In the genomic region with DNA sequence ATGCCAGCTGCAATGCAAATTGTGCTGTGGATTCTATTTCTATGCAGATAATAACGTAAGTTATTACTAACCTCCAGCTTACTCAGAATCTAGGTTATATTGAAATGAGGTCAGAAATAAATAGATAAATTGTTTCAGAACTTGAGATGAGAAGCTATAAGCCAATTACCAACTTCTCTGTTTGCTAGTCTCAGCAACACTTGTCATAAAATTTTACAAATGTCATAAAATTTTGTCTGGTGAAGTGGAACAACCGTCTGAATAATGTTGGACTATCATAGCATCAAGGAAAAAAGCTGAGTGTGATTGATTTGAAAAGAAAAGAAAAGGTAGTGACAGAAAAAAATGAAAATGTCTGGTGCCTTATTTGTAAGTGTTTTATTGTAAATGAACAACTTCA, we compare ENCODE assay signal across 9 cellular contexts. TPM values are rescaled to one million over a fixed set of nuclear protein-coding genes. Genes with fewer than 3 reads are reported as not detected.
"Had no signal": no experiment of that assay in that cellular context is flagged by ENCODE, and none has a peak within 500 bp of the region (broad histone marks: within the 10 kb centered on the region; RNA-seq: fewer than 3 reads in every experiment).

No MANE protein-coding gene starts in this region.

- FAIRE-seq: K562 had no signal

- DNase-seq: GM23248, GOT3, H7, IMR-90, KG1 had no signal

- ATAC-seq: HCT116, K562 had no signal

RNA-seq across cellular contexts. Expression of a gene that starts 36.7 kb away (rescaled TPM):
- total RNA-seq: GM23248, H4, HT1080, IMR-90 had no signal
